In genomic region chr2:10366601-10367270, GRCh38 we compare ENCODE assay signal across 1 cellular context.
A peak's percentile ranks its signal among the peaks of the same experiment; 100 is the strongest.
TF ChIP-seq lines count a peak whose summit lies in the region.

No MANE protein-coding gene starts in this region.

TF ChIP-seq in HepG2, 621 proteins besides CTCF, POLR2A, EP300 and RAD21 (continued from another document):
- TF ChIP-seq DZIP1 (CRISPR knock-in tag; IDR thresholded peaks at IDR 0.05) (no peak), ZNF292 (CRISPR knock-in tag; IDR thresholded peaks at IDR 0.05; ENCODE audit: borderline replicate concordance, low read depth) (peak; percentile 18; the same call in 1 of the 2 replicates), TBX2 (CRISPR knock-in tag; IDR thresholded peaks at IDR 0.05; ENCODE audit: borderline replicate concordance) (no peak), ADNP (CRISPR knock-in tag; IDR thresholded peaks at IDR 0.05) (no peak)
TF ChIP-seq in HepG2: peak in this region for 19.
